In genomic region chr9:35114921-35115341, GRCh38 we compare ENCODE assay signal across 8 cellular contexts. TPM values are rescaled to one million over a fixed set of nuclear protein-coding genes. Genes with fewer than 3 reads are reported as not detected.
DNase-seq lines count a peak whose midpoint lies in the region; ATAC-seq and TF ChIP-seq lines count a peak whose summit lies in the region.

No MANE protein-coding gene starts in this region.

- peak overlapping the region; percentile 85 for H3K9ac ChIP-seq in neural cell (ENCODE audit: low read length)

- no peaks in the 10 kb centered on the region for H3K9me3 Mint-ChIP-seq in activated T-cell treated with anti-CD3 and anti-CD28 coated beads, Interleukin-2, amount 50 U/mL, for 72 hours

- no peak for TF ChIP-seq RAD21 in neural cell (conservative IDR thresholded peaks at IDR 0.05)

- peak overlapping the region; percentile 97 for H3K4me2 ChIP-seq in DOHH2 (ENCODE audit: low read length)
- H3K4me2 ChIP-seq in neural cell (ENCODE audit: low read length): peak overlapping the region; percentile 94

- H3K4me3 ChIP-seq in DOHH2 (ENCODE audit: low read length): peak overlapping the region; percentile 94
- H3K4me3 ChIP-seq in neural cell (ENCODE audit: low read length): peak overlapping the region; percentile 88

- H3K9me2 ChIP-seq in DOHH2 (replicated peaks; ENCODE audit: control insufficient read depth, low read length) (no peaks in the 10 kb centered on the region), neural cell (ENCODE audit: insufficient read depth, low read length) (no peaks in the 10 kb centered on the region)

- H4K20me1 ChIP-seq in DOHH2 (ENCODE audit: control insufficient read depth, insufficient read depth, low read depth, low read length) (no peaks in the 10 kb centered on the region), neural cell (ENCODE audit: insufficient read depth) (no peaks in the 10 kb centered on the region)

- TF ChIP-seq CTCF in DOHH2 (IDR thresholded peaks at IDR 0.05; ENCODE audit: low read depth, low read length, poor library complexity, severe bottlenecking): no peak
- TF ChIP-seq CTCF in foreskin keratinocyte (conservative IDR thresholded peaks at IDR 0.05): no peak
- TF ChIP-seq CTCF in neural cell (IDR thresholded peaks at IDR 0.05; ENCODE audit: poor library complexity, severe bottlenecking): no peak

- H3K27me3 Mint-ChIP-seq in activated T-cell treated with anti-CD3 and anti-CD28 coated beads, Interleukin-2, amount 50 U/mL, for 72 hours (ENCODE audit: low read depth): no peaks in the 10 kb centered on the region

- peak overlapping the region; percentile 61 for H2AFZ ChIP-seq in neural cell (ENCODE audit: low read depth, low read length)

- H3K9me3 ChIP-seq in DOHH2 (ENCODE audit: control insufficient read depth, insufficient read depth, low read length): no peaks in the 10 kb centered on the region
- no peaks in the 10 kb centered on the region for H3K9me3 ChIP-seq in neural cell (ENCODE audit: low read length)

- 0 out of 2 replicates have a peak, but pooled peaks cover 3% of the 10 kb centered on the region for H3K27me3 ChIP-seq in DOHH2 (ENCODE audit: control insufficient read depth, low read length)
- H3K27me3 ChIP-seq in foreskin keratinocyte: no peaks in the 10 kb centered on the region
- H3K27me3 ChIP-seq in neural cell (ENCODE audit: insufficient read depth, low read depth, low read length): no peaks in the 10 kb centered on the region

- ATAC-seq in activated T-cell treated with anti-CD3 and anti-CD28 coated beads, Interleukin-2, amount 50 U/mL, for 72 hours (replicated peaks in 1 of 2): no peak
- no peak for ATAC-seq in foreskin keratinocyte
- ATAC-seq in HG03139 (IDR thresholded peaks at IDR 0.05; ENCODE audit: unreplicated experiment): no peak
- no peak for ATAC-seq in GM21360 (IDR thresholded peaks at IDR 0.05; ENCODE audit: unreplicated experiment)

- H3K27ac ChIP-seq in DOHH2 (ENCODE audit: low read depth, low read length) (peak overlapping the region; percentile 85), foreskin keratinocyte (peak overlapping the region; percentile 47), neural cell (ENCODE audit: low read length) (peak overlapping the region; percentile 95)

- H3F3A ChIP-seq in DOHH2 (ENCODE audit: control insufficient read depth, insufficient read depth) (peaks cover 19% of the 10 kb centered on the region), neural cell (ENCODE audit: insufficient read depth, low read length, poor library complexity, severe bottlenecking) (peaks cover 6% of the 10 kb centered on the region)

- no peaks in the 10 kb centered on the region for H3K36me3 ChIP-seq in DOHH2 (ENCODE audit: control insufficient read depth, low read length)
- H3K36me3 ChIP-seq in neural cell (ENCODE audit: insufficient read depth, low read length): no peaks in the 10 kb centered on the region

- no peaks in the 10 kb centered on the region for H3K79me2 ChIP-seq in DOHH2 (ENCODE audit: control insufficient read depth, low read length)
- peaks cover 30% of the 10 kb centered on the region for H3K79me2 ChIP-seq in neural cell (replicated peaks; ENCODE audit: insufficient read depth, low read length)

- DNase-seq in M059J (ENCODE audit: low read depth): peak; percentile 80
- DNase-seq in activated T-cell treated with anti-CD3 and anti-CD28 coated beads, Interleukin-2, amount 50 U/mL, for 72 hours: peak; percentile 50 to 59
- DNase-seq in foreskin keratinocyte: peak; percentile 47 to 66
- DNase-seq in SHP77 treated with DMSO at 0.1 percent for 48 hours (lab: John Stamatoyannopoulos, UW): no peak

- H3K4me3 Mint-ChIP-seq in activated T-cell treated with anti-CD3 and anti-CD28 coated beads, Interleukin-2, amount 50 U/mL, for 72 hours: peak overlapping the region; percentile 80 to 97

- no peak for TF ChIP-seq EP300 in neural cell (conservative IDR thresholded peaks at IDR 0.05; ENCODE audit: poor library complexity, severe bottlenecking)

- H3K4me1 ChIP-seq in DOHH2 (ENCODE audit: control insufficient read depth, low read length): peaks cover 45% of the 10 kb centered on the region
- peaks cover 13% of the 10 kb centered on the region for H3K4me1 ChIP-seq in foreskin keratinocyte

- no peaks in the 10 kb centered on the region for H3K36me3 Mint-ChIP-seq in activated T-cell treated with anti-CD3 and anti-CD28 coated beads, Interleukin-2, amount 50 U/mL, for 72 hours (ENCODE audit: insufficient read depth in 2 of 2)

- peak overlapping the region; percentile 33 for H3K27ac Mint-ChIP-seq in activated T-cell treated with anti-CD3 and anti-CD28 coated beads, Interleukin-2, amount 50 U/mL, for 72 hours

- peaks cover 66% of the 10 kb centered on the region for H3K4me1 Mint-ChIP-seq in activated T-cell treated with anti-CD3 and anti-CD28 coated beads, Interleukin-2, amount 50 U/mL, for 72 hours (ENCODE audit: low read depth)

TF ChIP-seq in neural cell, 6 proteins besides CTCF, POLR2A, EP300 and RAD21:
- TF ChIP-seq TAF1 (IDR thresholded peaks at IDR 0.05; ENCODE audit: low read depth) (no peak), MXI1 (conservative IDR thresholded peaks at IDR 0.05; ENCODE audit: poor library complexity, severe bottlenecking) (no peak), EZH2 (IDR thresholded peaks at IDR 0.05; ENCODE audit: borderline replicate concordance, insufficient read depth, low read length, poor library complexity, severe bottlenecking) (no peak), REST (IDR thresholded peaks at IDR 0.05; ENCODE audit: borderline replicate concordance) (no peak)
TF ChIP-seq in neural cell: peak in this region for 0.

RNA-seq across cellular contexts. Expression of gene ATOSB, which starts 0.7 kb away (rescaled TPM):
- 31.2 and 40.8 TPM in 2 replicates for total RNA-seq in M059J (2014; rRNA removed; shearing (Covaris generic))
- total RNA-seq in activated T-cell treated with anti-CD3 and anti-CD28 coated beads, Interleukin-2, amount 50 U/mL, for 72 hours: 10 to 100 TPM in 1 of 2 donors, 1 to 10 TPM in 1; 8.3 to 11.3 TPM
- 22.5 and 30.6 TPM in 2 replicates for total RNA-seq in foreskin keratinocyte
- polyA plus RNA-seq in foreskin keratinocyte (16.0 and 19.5 TPM in 2 replicates), neural cell (28.9 and 34.1 TPM in 2 replicates)
- polyA minus RNA-seq in neural cell: 21.2 and 23.7 TPM in 2 replicates

RNA-seq across cellular contexts. Expression of gene STOML2, which starts 12.0 kb away (rescaled TPM):
- 124 and 135 TPM in 2 replicates for total RNA-seq in M059J (2014; rRNA removed; shearing (Covaris generic))
- total RNA-seq in activated T-cell treated with anti-CD3 and anti-CD28 coated beads, Interleukin-2, amount 50 U/mL, for 72 hours: 100 to 1,000 TPM; 151 to 169 TPM
- total RNA-seq in foreskin keratinocyte: 145 and 188 TPM in 2 replicates
- 205 and 250 TPM in 2 replicates for polyA plus RNA-seq in foreskin keratinocyte
- polyA plus RNA-seq in neural cell: 98.3 and 98.5 TPM in 2 replicates
- 41.6 and 47.2 TPM in 2 replicates for polyA minus RNA-seq in neural cell

RNA-seq across cellular contexts. Expression of gene PIGO, which starts 18.5 kb away (rescaled TPM):
- 27.5 and 29.2 TPM in 2 replicates for total RNA-seq in M059J (2014; rRNA removed; shearing (Covaris generic))
- total RNA-seq in activated T-cell treated with anti-CD3 and anti-CD28 coated beads, Interleukin-2, amount 50 U/mL, for 72 hours: 10 to 100 TPM; 25.6 to 27.9 TPM
- 20.7 and 21.6 TPM in 2 replicates for total RNA-seq in foreskin keratinocyte
- polyA plus RNA-seq in foreskin keratinocyte (22.7 and 23.0 TPM in 2 replicates), neural cell (7.9 and 8.5 TPM in 2 replicates)
- polyA minus RNA-seq in neural cell: 9.5 and 10.2 TPM in 2 replicates

RNA-seq across cellular contexts. Expression of gene FANCG, which starts 35.2 kb away (rescaled TPM):
- 37.1 and 46.7 TPM in 2 replicates for total RNA-seq in M059J (2014; rRNA removed; shearing (Covaris generic))
- 100 to 1,000 TPM in 1 of 2 donors, 10 to 100 TPM in 1; 94.8 to 116 TPM for total RNA-seq in activated T-cell treated with anti-CD3 and anti-CD28 coated beads, Interleukin-2, amount 50 U/mL, for 72 hours
- 52.8 and 58.6 TPM in 2 replicates for total RNA-seq in foreskin keratinocyte
- 41.4 and 52.8 TPM in 2 replicates for polyA plus RNA-seq in foreskin keratinocyte
- 56.0 and 70.8 TPM in 2 replicates for polyA plus RNA-seq in neural cell
- 32.9 and 42.6 TPM in 2 replicates for polyA minus RNA-seq in neural cell

RNA-seq across cellular contexts. Expression of gene VCP, which starts 42.5 kb away (rescaled TPM):
- 269 and 438 TPM in 2 replicates for total RNA-seq in M059J (2014; rRNA removed; shearing (Covaris generic))
- 100 to 1,000 TPM; 190 to 199 TPM for total RNA-seq in activated T-cell treated with anti-CD3 and anti-CD28 coated beads, Interleukin-2, amount 50 U/mL, for 72 hours
- 385 and 410 TPM in 2 replicates for total RNA-seq in foreskin keratinocyte
- polyA plus RNA-seq in foreskin keratinocyte (255 and 261 TPM in 2 replicates), neural cell (139 and 157 TPM in 2 replicates)
- polyA minus RNA-seq in neural cell: 226 and 254 TPM in 2 replicates
